In genomic region chr4:96247096-96247495, GRCh38 we compare ENCODE assay signal across 9 cellular contexts.
"Had no signal": no experiment of that assay in that cellular context is flagged by ENCODE, and none has a peak within 500 bp of the region (broad histone marks: within the 10 kb centered on the region; RNA-seq: fewer than 3 reads in every experiment).

No MANE protein-coding gene starts in this region.

- H3K4me3 ChIP-seq: GM23248, GM23338, HAP-1 had no signal

- H3K27ac ChIP-seq: GM23248 had no signal

- ATAC-seq: GM23338, HCT116 had no signal

- H3K27ac Mint-ChIP-seq: GM23338, H9, HFFc6 had no signal

- H3K9ac ChIP-seq: GM23248 had no signal

- H3K36me3 ChIP-seq: HAP-1 had no signal

- H2AFZ ChIP-seq: GM23248, GM23338 had no signal

- DNase-seq: GM23248, GOT3, H7, H9, HCEC 1CT, HFFc6 had no signal

- H3K4me2 ChIP-seq: GM23338 had no signal

- H3K4me1 ChIP-seq: HAP-1 had no signal

- H3K9me3 ChIP-seq: HAP-1 had no signal
